In genomic region chr2:159798376-159798724, GRCh38 we compare ENCODE assay signal across 8 cellular contexts. TPM values are rescaled to one million over a fixed set of nuclear protein-coding genes. Genes with fewer than 3 reads are reported as not detected.
DNase-seq lines count a peak whose midpoint lies in the region; ATAC-seq and TF ChIP-seq lines count a peak whose summit lies in the region.

No MANE protein-coding gene starts in this region.

- POLR2A ChIA-PET in PC-9 (lab: Charles Lee; ENCODE audit: unreplicated experiment): no interaction called here

- no peak overlapping the region for H3K27ac ChIP-seq in PC-9
- H3K27ac ChIP-seq in fibroblast of lung (ENCODE audit: insufficient read depth, low read length): no peak overlapping the region

- in situ Hi-C loops in ACHN (cut with HindIII; ENCODE audit: low pct_ligation_motif_present, low pct_unique_long_range_greater_than_20kb, low sequenced_read_pairs) (no loop called here), GM13976 (cut with MboI; ENCODE audit: low sequenced_read_pairs, unreplicated experiment) (no loop called here)

- ATAC-seq in GM19023 (IDR thresholded peaks at IDR 0.05; ENCODE audit: unreplicated experiment) (peak; percentile 3), GM21381 (IDR thresholded peaks at IDR 0.05; ENCODE audit: unreplicated experiment) (no peak)

- H2AFZ ChIP-seq in PC-9 (peak overlapping the region; percentile 81; the same call in 1 of the 2 replicates), fibroblast of lung (ENCODE audit: low read length) (peak overlapping the region; percentile 72)

- H3K9ac ChIP-seq in fibroblast of lung (ENCODE audit: insufficient read depth, low read length): peak overlapping the region; percentile 20

- TF ChIP-seq CTCF in PC-9 (conservative IDR thresholded peaks at IDR 0.05) (no peak), fibroblast of lung (conservative IDR thresholded peaks at IDR 0.05 in 1 of 2, IDR thresholded peaks at IDR 0.05 in 1 of 2; ENCODE audit: low read depth in 1 of 2, low read length in 2 of 2) (no peak), retinal pigment epithelial cell (conservative IDR thresholded peaks at IDR 0.05; ENCODE audit: low read depth, low read length) (no peak), GM13976 (IDR thresholded peaks at IDR 0.05; ENCODE audit: borderline replicate concordance, control extremely low read depth, extremely low read depth, insufficient read depth, missing control alignments) (no peak)

- H3K27me3 ChIP-seq in PC-9 (ENCODE audit: insufficient read depth, low read depth) (peaks cover 19% of the 10 kb centered on the region; the same call in 1 of the 2 replicates), fibroblast of lung (ENCODE audit: control insufficient read depth, insufficient read depth, low read length) (peaks cover 6% of the 10 kb centered on the region)

- H3F3A ChIP-seq in PC-9 (ENCODE audit: insufficient read depth, low read depth): no peaks in the 10 kb centered on the region

- no peaks in the 10 kb centered on the region for H3K9me2 ChIP-seq in PC-9 (ENCODE audit: insufficient read depth)

- H4K20me1 ChIP-seq in PC-9 (ENCODE audit: insufficient read depth) (no peaks in the 10 kb centered on the region), fibroblast of lung (ENCODE audit: control insufficient read depth, extremely low read depth, insufficient read depth, low read length) (no peaks in the 10 kb centered on the region)

- H3K4me3 ChIP-seq in PC-9 (peak overlapping the region; percentile 58), fibroblast of lung (replicated peaks in 1 of 4; ENCODE audit: control extremely low read depth in 1 of 4, insufficient read depth in 1 of 4, low read depth in 3 of 4, low read length in 4 of 4) (peak overlapping the region; percentile 73 to 92 (median 86)), retinal pigment epithelial cell (ENCODE audit: low read length) (peak overlapping the region; percentile 71)

- CTCF ChIA-PET in PC-9 (lab: Charles Lee): no interaction called here

- no peaks in the 10 kb centered on the region for H3K4me1 ChIP-seq in PC-9 (replicated peaks; ENCODE audit: insufficient read depth)
- H3K4me1 ChIP-seq in fibroblast of lung (ENCODE audit: control insufficient read depth, extremely low read depth, insufficient read depth, low read length): peaks cover 5% of the 10 kb centered on the region

- DNase-seq in PC-9: no peak
- no peak for DNase-seq in fibroblast of lung (ENCODE audit: low read depth in 2 of 2)
- no peak for DNase-seq in retinal pigment epithelial cell (ENCODE audit: low read depth)
- DNase-seq in ACHN: no peak
- DNase-seq in activated naive CD4-positive, alpha-beta T cell treated with anti-CD3 and anti-CD28 coated beads, Interleukin-2, amount 50 U/mL, for 16 hours: no peak
- DNase-seq in GM13976 (ENCODE audit: low spot score): no peak

- H3K79me2 ChIP-seq in PC-9 (ENCODE audit: low read depth) (no peaks in the 10 kb centered on the region), fibroblast of lung (ENCODE audit: control insufficient read depth, insufficient read depth, low read length) (peaks cover 2% of the 10 kb centered on the region)

- intact Hi-C loops in PC-9 (cut with micrococcal nuclease; ENCODE audit: unreplicated experiment): no loop called here

- H3K4me2 ChIP-seq in PC-9 (peak overlapping the region; percentile 77), fibroblast of lung (ENCODE audit: extremely low read depth, insufficient read depth, low read length) (peak overlapping the region; percentile 81)

- no TSS peak for BruUV-seq in PC-9 (replicated peaks; lab: Mats Ljungman, UMichigan)

- H3K36me3 ChIP-seq in PC-9 (ENCODE audit: low read depth) (no peaks in the 10 kb centered on the region), fibroblast of lung (ENCODE audit: control insufficient read depth, insufficient read depth, low read length) (no peaks in the 10 kb centered on the region)

- no peaks in the 10 kb centered on the region for H3K9me3 ChIP-seq in PC-9 (ENCODE audit: insufficient read depth, low read depth)
- H3K9me3 ChIP-seq in fibroblast of lung (ENCODE audit: control insufficient read depth, insufficient read depth, low read depth, low read length): no peaks in the 10 kb centered on the region

RNA-seq across cellular contexts. Expression of gene CD302, which starts 0.3 kb away (rescaled TPM):
- 1.5 and 2.6 TPM in 2 replicates for total RNA-seq in PC-9 (2021)
- total RNA-seq in fibroblast of lung: 9.4 and 15.9 TPM in 2 replicates
- 13.7 and 19.1 TPM in 2 replicates for polyA plus RNA-seq in fibroblast of lung
- 5.4 and 8.7 TPM in 2 replicates for polyA plus RNA-seq in fibroblast of lung (2012)
- polyA minus RNA-seq in fibroblast of lung (ENCODE audit: low replicate concordance): 1.3 and 1.9 TPM in 2 replicates
